In the genomic region with DNA sequence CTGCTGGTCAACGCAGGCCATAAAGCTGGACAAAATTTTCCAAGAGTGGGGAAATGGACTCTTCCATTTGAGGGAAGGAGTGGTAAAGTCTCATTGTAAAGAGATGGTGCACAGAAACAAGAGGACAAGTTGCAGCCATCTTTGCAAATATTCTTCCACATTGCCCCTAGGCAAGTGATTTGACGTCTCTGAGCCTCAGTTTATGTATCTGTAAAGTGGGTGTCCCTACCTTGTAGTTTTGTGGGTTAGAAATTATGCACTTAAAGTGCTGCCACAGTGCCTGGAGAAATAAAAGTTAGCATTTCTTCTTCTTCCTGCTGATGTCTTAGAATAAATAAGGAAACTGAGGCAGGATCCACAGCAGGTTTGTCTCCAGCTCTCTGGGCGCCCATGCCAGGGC, we compare ENCODE assay signal across 27 cellular contexts. TPM values are rescaled to one million over a fixed set of nuclear protein-coding genes. Genes with fewer than 3 reads are reported as not detected.
"Had no signal": no experiment of that assay in that cellular context is flagged by ENCODE, and none has a peak within 500 bp of the region (broad histone marks: within the 10 kb centered on the region; RNA-seq: fewer than 3 reads in every experiment).

No MANE protein-coding gene starts in this region.

- DNase-seq: hypothalamus; immature natural killer cell; left colon; left lung; lower lobe of right lung; mammary epithelial cell; naive B cell; occipital lobe; ovary; stimulated activated CD4-positive, alpha-beta T cell treated with anti-CD3 and anti-CD28 coated beads, Interleukin-12 subunit alpha, Interleukin-12 subunit beta, amount 100 ng/mL, for 4 hours; stimulated activated CD4-positive, alpha-beta T cell treated with anti-CD3 and anti-CD28 coated beads, Interleukin-15, amount 100 ng/mL, for 24 hours; stimulated activated CD4-positive, alpha-beta T cell treated with anti-CD3 and anti-CD28 coated beads, Interleukin-2, amount 100 ng/mL, for 24 hours; stimulated activated CD4-positive, alpha-beta T cell treated with anti-CD3 and anti-CD28 coated beads, Interleukin-4, amount 100 ng/mL, for 1 hour; stimulated activated naive B cell treated with anti-CD40 and anti-IgM and Interleukin-4, amounts not matched to agents 10 μg/mL and 1 μg/mL and 100 μg/mL, for 72 hours; stimulated activated naive CD8-positive, alpha-beta T cell treated with anti-CD3 and anti-CD28 coated beads, Interleukin-15, Interleukin-2, amounts not matched to agents 100 U/mL and 50 U/mL, for 24 hours; stomach; testis; thyroid gland; transverse colon; upper lobe of left lung had no signal

- FAIRE-seq: islet of Langerhans, kidney had no signal

- H3K27ac ChIP-seq: left lung, lower lobe of right lung, neutrophil, ovary, right atrium auricular region, stomach, testis, thyroid gland, upper lobe of left lung, vagina had no signal

- H3K27me3 ChIP-seq: left lung, neutrophil, ovary, right atrium auricular region, stomach, testis, thyroid gland, transverse colon, upper lobe of left lung, vagina had no signal

- H3K4me3 ChIP-seq: left lung, lower lobe of right lung, ovary, right atrium auricular region, skin epidermis, stomach, testis, thyroid gland, transverse colon, upper lobe of left lung, vagina had no signal

- H3K4me1 ChIP-seq: left lung, lower lobe of right lung, stomach, thyroid gland, transverse colon, upper lobe of left lung had no signal

- H3K9me3 ChIP-seq: left lung, lower lobe of right lung, neutrophil, ovary, right atrium auricular region, stomach, testis, thyroid gland, transverse colon, upper lobe of left lung, vagina had no signal

- H3K36me3 ChIP-seq: left lung, lower lobe of right lung, neutrophil, ovary, right atrium auricular region, stomach, thyroid gland, transverse colon, upper lobe of left lung, vagina had no signal

RNA-seq across cellular contexts. Expression of a gene that starts 12.1 kb away (rescaled TPM):
- total RNA-seq: mononuclear cell, right atrium auricular region, thyroid gland, vagina had no signal
